In the genomic region with DNA sequence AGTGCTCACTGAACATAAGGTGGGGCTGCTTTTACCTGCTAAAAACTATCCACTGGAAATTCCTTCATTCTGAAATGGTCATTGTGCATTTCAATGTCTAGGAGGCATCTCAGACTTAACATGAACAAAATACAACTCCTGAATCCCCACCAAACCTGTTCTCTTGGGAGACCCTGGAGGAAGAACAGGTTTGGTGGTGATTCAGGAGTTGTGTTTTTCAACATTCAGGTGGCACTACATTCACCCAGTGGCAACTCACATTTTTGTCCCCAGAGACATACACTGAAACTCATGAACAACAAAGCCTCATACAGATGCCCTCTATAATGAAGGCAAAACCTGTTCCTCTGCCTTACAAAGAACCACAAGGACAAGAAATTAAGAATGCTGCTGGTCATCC, we compare ENCODE assay signal across 28 cellular contexts.
DNase-seq lines count a peak whose midpoint lies in the region; ATAC-seq and TF ChIP-seq lines count a peak whose summit lies in the region.
"Had no signal": no experiment of that assay in that cellular context is flagged by ENCODE, and none has a peak within 500 bp of the region (broad histone marks: within the 10 kb centered on the region; RNA-seq: fewer than 3 reads in every experiment).

No MANE protein-coding gene starts in this region.

- H3K27me3 ChIP-seq in breast epithelium (no peaks in the 10 kb centered on the region), mammary epithelial cell (ENCODE audit: insufficient read depth, low read length) (no peaks in the 10 kb centered on the region)
- H3K27me3 ChIP-seq: gastroesophageal sphincter, hepatocyte, right atrium auricular region, suprapubic skin had no signal

- no peak for ATAC-seq in left colon
- ATAC-seq: activated naive CD8-positive, alpha-beta T cell treated with anti-CD3 and anti-CD28 coated beads, Interleukin-2, amount 50 U/mL, for 24 hours; gastroesophageal sphincter had no signal

- H2AFZ ChIP-seq in mammary epithelial cell (ENCODE audit: low read depth, low read length) = no peak overlapping the region
- H2AFZ ChIP-seq: hepatocyte had no signal

- CTCF ChIA-PET in MCF 10A (lab: Yijun Ruan, JAX) = no interaction called here
- CTCF ChIA-PET in mammary epithelial cell (lab: Charles Lee; ENCODE audit: low non-redundant PET) = no interaction called here

- H3K4me3 Mint-ChIP-seq in MCF 10A (ENCODE audit: unreplicated experiment) (no peak overlapping the region), immature natural killer cell (no peak overlapping the region)
- H3K4me3 Mint-ChIP-seq: activated CD4-positive, alpha-beta T cell treated with anti-CD3 and anti-CD28 coated beads for 36 hours; activated naive CD8-positive, alpha-beta T cell treated with anti-CD3 and anti-CD28 coated beads, Interleukin-2, amount 50 U/mL, for 24 hours; B cell had no signal

- H3K27ac ChIP-seq in breast epithelium (peak overlapping the region; percentile 22 to 35), mammary epithelial cell (ENCODE audit: insufficient read depth, low read depth, low read length) (no peak overlapping the region)
- H3K27ac ChIP-seq: gastroesophageal sphincter, hepatocyte, HL-60, right atrium auricular region, suprapubic skin had no signal

- H3K4me1 Mint-ChIP-seq in MCF 10A (ENCODE audit: insufficient read depth, unreplicated experiment) (peaks cover 14% of the 10 kb centered on the region), immature natural killer cell (peaks cover 46 to 65% of the 10 kb centered on the region in 2 donors)

- H3K9me3 ChIP-seq in breast epithelium = no peaks in the 10 kb centered on the region
- no peaks in the 10 kb centered on the region for H3K9me3 ChIP-seq in mammary epithelial cell (replicated peaks; ENCODE audit: insufficient read depth, low read length)
- H3K9me3 ChIP-seq: gastroesophageal sphincter, right atrium auricular region, suprapubic skin had no signal

- H4K20me1 ChIP-seq in mammary epithelial cell (ENCODE audit: insufficient read depth, low read length) = peaks cover 2% of the 10 kb centered on the region

- no peaks in the 10 kb centered on the region for H3K36me3 ChIP-seq in breast epithelium
- peaks cover 5% of the 10 kb centered on the region for H3K36me3 ChIP-seq in mammary epithelial cell (ENCODE audit: insufficient read depth, low read length)
- H3K36me3 ChIP-seq: gastroesophageal sphincter, right atrium auricular region, suprapubic skin had no signal

- no peak overlapping the region for H3K4me3 ChIP-seq in breast epithelium
- no peak overlapping the region for H3K4me3 ChIP-seq in mammary epithelial cell (replicated peaks in 1 of 3; ENCODE audit: insufficient read depth in 1 of 3, low read depth in 2 of 3, low read length in 3 of 3)
- H3K4me3 ChIP-seq: gastroesophageal sphincter, hepatocyte, right atrium auricular region, suprapubic skin had no signal

- no peak overlapping the region for H3K4me2 ChIP-seq in mammary epithelial cell (ENCODE audit: insufficient read depth, low read depth, low read length)
- H3K4me2 ChIP-seq: hepatocyte had no signal

- H3K4me1 ChIP-seq in breast epithelium (no peaks in the 10 kb centered on the region), mammary epithelial cell (ENCODE audit: insufficient read depth, low read length) (no peaks in the 10 kb centered on the region)

- intact Hi-C loops in breast epithelium (cut with DNase I; ENCODE audit: low total_unique reads) = no loop called here
- intact Hi-C loops in MCF 10A (cut with micrococcal nuclease) = no loop called here
- intact Hi-C loops in mammary epithelial cell (cut with micrococcal nuclease) = no loop called here
- intact Hi-C loops in left colon (cut with DNase I, micrococcal nuclease) = no loop called here

- in situ Hi-C loops in mammary epithelial cell (cut with MboI; ENCODE audit: low sequenced_read_pairs in 2 of 2) = no loop called here

- H3K27ac Mint-ChIP-seq in MCF 10A (ENCODE audit: low read depth, unreplicated experiment) (no peak overlapping the region), immature natural killer cell (peak overlapping the region; percentile 19 to 82 (median 62))
- H3K27ac Mint-ChIP-seq: activated naive CD8-positive, alpha-beta T cell treated with anti-CD3 and anti-CD28 coated beads, Interleukin-2, amount 50 U/mL, for 24 hours; B cell had no signal

- POLR2A ChIA-PET in MCF 10A (lab: Yijun Ruan, JAX) = interaction anchor here (1.1 kb wide), 1 partner anchor 10 kb away, joined by 5 read pairs; no protein-coding TSS in a partner anchor

- H3K27me3 Mint-ChIP-seq in MCF 10A (ENCODE audit: insufficient read depth, unreplicated experiment) (no peaks in the 10 kb centered on the region), immature natural killer cell (ENCODE audit: low read depth in 3 of 3) (peaks cover 0 to 1% (median 0%) of the 10 kb centered on the region in 3 donors)
- H3K27me3 Mint-ChIP-seq: activated CD4-positive, alpha-beta T cell treated with anti-CD3 and anti-CD28 coated beads for 36 hours; activated naive CD8-positive, alpha-beta T cell treated with anti-CD3 and anti-CD28 coated beads, Interleukin-2, amount 50 U/mL, for 24 hours; B cell had no signal

- no peak for DNase-seq in breast epithelium (ENCODE audit: low spot score in 2 of 2)
- no peak for DNase-seq in MCF 10A (ENCODE audit: unreplicated experiment)
- peak; percentile 9 for DNase-seq in mammary epithelial cell
- DNase-seq in immature natural killer cell = no peak
- no peak for DNase-seq in left colon
- DNase-seq in AG08396 (ENCODE audit: low spot score) = no peak
- DNase-seq in NCI-H1048 (lab: John Stamatoyannopoulos, UW) = no peak
- DNase-seq: activated CD4-positive, alpha-beta T cell treated with anti-CD3 and anti-CD28 coated beads for 36 hours; activated CD8-positive, alpha-beta memory T cell treated with anti-CD3 and anti-CD28 coated beads for 24 hours; activated gamma-delta T cell treated with Interleukin-2 at 50 U/mL for 16 hours; activated naive CD8-positive, alpha-beta T cell treated with anti-CD3 and anti-CD28 coated beads, Interleukin-2, amount 50 U/mL, for 24 hours; activated T-cell treated with anti-CD3 and anti-CD28 coated beads for 4 hours; caudate nucleus; KG1; NCI-H1436; NCI-H2081; NCI-H345; NCI-H774; posterior cingulate gyrus; SIG-M5; small intestine; stimulated activated naive CD4-positive, alpha-beta T cell treated with Interleukin-2 at 50 U/mL for 16 hours had no signal

- H3K9me3 Mint-ChIP-seq in MCF 10A (ENCODE audit: unreplicated experiment) (no peaks in the 10 kb centered on the region), immature natural killer cell (no peaks in the 10 kb centered on the region)
- H3K9me3 Mint-ChIP-seq: activated naive CD8-positive, alpha-beta T cell treated with anti-CD3 and anti-CD28 coated beads, Interleukin-2, amount 50 U/mL, for 24 hours had no signal

- BruUV-seq in MCF 10A (replicated peaks; lab: Mats Ljungman, UMichigan) (no TSS peak), mammary epithelial cell (replicated peaks; lab: Mats Ljungman, UMichigan) (no TSS peak)

- no peak for TF ChIP-seq CTCF in breast epithelium (IDR thresholded peaks at IDR 0.05)
- no peak for TF ChIP-seq CTCF in MCF 10A (IDR thresholded peaks at IDR 0.05; ENCODE audit: unreplicated experiment)
- TF ChIP-seq CTCF in mammary epithelial cell (conservative IDR thresholded peaks at IDR 0.05 in 1 of 2, IDR thresholded peaks at IDR 0.05 in 1 of 2; ENCODE audit: extremely low read depth in 1 of 2, insufficient read depth in 1 of 2, low read depth in 1 of 2, low read length in 2 of 2) = no peak

- peaks cover 97% of the 10 kb centered on the region for H3K79me2 ChIP-seq in mammary epithelial cell (ENCODE audit: insufficient read depth, low read length)

- TF ChIP-seq POLR2A in breast epithelium (IDR thresholded peaks at IDR 0.05) = no peak

- no peak overlapping the region for H3K9ac ChIP-seq in mammary epithelial cell (ENCODE audit: insufficient read depth, low read length)

- dilution Hi-C loops in mammary epithelial cell (cut with HindIII; ENCODE audit: low sequenced_read_pairs) = no loop called here

- H3K36me3 Mint-ChIP-seq in MCF 10A (ENCODE audit: insufficient read depth, unreplicated experiment) (peaks cover 5% of the 10 kb centered on the region), immature natural killer cell (no peaks in the 10 kb centered on the region)
